In the genomic region with DNA sequence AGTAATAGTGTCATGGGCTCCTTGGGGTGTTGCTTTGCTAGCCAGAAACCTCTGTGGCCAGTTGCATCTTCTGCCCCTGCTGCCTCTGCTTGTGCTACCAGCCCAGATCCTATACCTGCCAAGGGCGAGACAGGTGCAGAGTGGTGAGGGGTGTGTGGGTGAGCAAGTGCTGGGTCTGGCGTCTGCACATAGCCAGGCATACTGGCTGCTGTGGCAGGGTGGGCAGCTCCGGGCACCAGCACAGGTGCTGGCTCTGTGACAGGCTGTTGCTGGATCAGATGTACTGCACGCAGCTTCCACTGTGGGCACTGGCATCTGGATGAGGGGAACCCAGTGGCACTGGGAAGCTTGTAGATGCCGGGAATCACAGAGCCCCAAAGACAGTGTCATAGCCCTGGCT, we compare ENCODE assay signal across 20 cellular contexts.
DNase-seq lines count a peak whose midpoint lies in the region; ATAC-seq, FAIRE-seq and TF ChIP-seq lines count a peak whose summit lies in the region.
"Had no signal": no experiment of that assay in that cellular context is flagged by ENCODE, and none has a peak within 500 bp of the region (broad histone marks: within the 10 kb centered on the region; RNA-seq: fewer than 3 reads in every experiment).

No MANE protein-coding gene starts in this region.

- H3K4me1 Mint-ChIP-seq in stimulated activated naive CD8-positive, alpha-beta T cell treated with anti-CD3 and anti-CD28 coated beads, Interleukin-15, amount 100 ng/mL, for 72 hours: no peaks in the 10 kb centered on the region
- H3K4me1 Mint-ChIP-seq: GM23338, IgD-negative memory B cell had no signal

- H3K4me1 ChIP-seq in spleen: no peaks in the 10 kb centered on the region
- H3K4me1 ChIP-seq: A549 had no signal

- no peak for TF ChIP-seq POLR2A in spleen (IDR thresholded peaks at IDR 0.05)

- no peak for ATAC-seq in Right ventricle myocardium inferior
- ATAC-seq in Right ventricle myocardium superior (ENCODE audit: poor library complexity): no peak
- ATAC-seq in stimulated activated naive CD8-positive, alpha-beta T cell treated with anti-CD3 and anti-CD28 coated beads, Interleukin-15, amount 100 ng/mL, for 72 hours: peak; percentile 23
- ATAC-seq: A549, GM23338, HepG2 had no signal

- DNase-seq in Right ventricle myocardium inferior (ENCODE audit: missing footprints) (peak; percentile 58), Right ventricle myocardium superior (no peak), spleen (peak; percentile 59), HTR-8/SVneo (ENCODE audit: insufficient read length, low spot score) (no peak), inferior parietal cortex (ENCODE audit: extremely low spot score) (no peak)
- DNase-seq in stimulated activated naive CD8-positive, alpha-beta T cell treated with anti-CD3 and anti-CD28 coated beads, Interleukin-15, amount 100 ng/mL, for 72 hours: no peak
- DNase-seq in activated CD8-positive, alpha-beta memory T cell treated with anti-CD3 and anti-CD28 coated beads, Interleukin-2, amount 50 U/mL, for 4 hours: no peak
- DNase-seq: AML-193; CD4-positive, alpha-beta T cell; DMS153; DMS79; GF-D8; HCEC 1CT had no signal

- 84 to 93% (median 87%) methylated on average over 3 to 5 of the region's 5 CpGs for WGBS in spleen, 5 donors

- TF ChIP-seq CTCF in spleen (IDR thresholded peaks at IDR 0.05 in 8 of 11, conservative IDR thresholded peaks at IDR 0.05 in 3 of 11): no peak

- intact Hi-C loops in Right ventricle myocardium inferior (cut with DNase I) (no loop called here), Right ventricle myocardium superior (cut with DNase I) (no loop called here), spleen (cut with DNase I; ENCODE audit: low total_unique reads) (no loop called here)

- no peaks in the 10 kb centered on the region for H3K27me3 ChIP-seq in spleen (replicated peaks in 1 of 7)

- H3K36me3 ChIP-seq in spleen: no peaks in the 10 kb centered on the region

- H3K9me3 Mint-ChIP-seq in stimulated activated naive CD8-positive, alpha-beta T cell treated with anti-CD3 and anti-CD28 coated beads, Interleukin-15, amount 100 ng/mL, for 72 hours: no peaks in the 10 kb centered on the region
- H3K9me3 Mint-ChIP-seq: CD4-positive, alpha-beta T cell; GM23338 had no signal

- no peak overlapping the region for H3K27ac Mint-ChIP-seq in stimulated activated naive CD8-positive, alpha-beta T cell treated with anti-CD3 and anti-CD28 coated beads, Interleukin-15, amount 100 ng/mL, for 72 hours
- H3K27ac Mint-ChIP-seq: CD4-positive, alpha-beta T cell; GM23338; IgD-negative memory B cell had no signal

- no peak for FAIRE-seq in HTR-8/SVneo (lab: Jason Lieb, UNC)
- FAIRE-seq: A549, H54, HepG2 had no signal

- no peak overlapping the region for H3K4me3 Mint-ChIP-seq in stimulated activated naive CD8-positive, alpha-beta T cell treated with anti-CD3 and anti-CD28 coated beads, Interleukin-15, amount 100 ng/mL, for 72 hours
- H3K4me3 Mint-ChIP-seq: CD4-positive, alpha-beta T cell; GM23338; IgD-negative memory B cell had no signal

- no peaks in the 10 kb centered on the region for H3K27me3 Mint-ChIP-seq in stimulated activated naive CD8-positive, alpha-beta T cell treated with anti-CD3 and anti-CD28 coated beads, Interleukin-15, amount 100 ng/mL, for 72 hours
- H3K27me3 Mint-ChIP-seq: CD4-positive, alpha-beta T cell; IgD-negative memory B cell had no signal

- H3K27ac ChIP-seq in spleen: no peak overlapping the region
- H3K27ac ChIP-seq: 22Rv1, A549, C4-2B had no signal

- peaks cover 0 to 4% (median 0%) of the 10 kb centered on the region in 8 donors for H3K9me3 ChIP-seq in spleen
- H3K9me3 ChIP-seq: A549 had no signal

- no peak overlapping the region for H3K4me3 ChIP-seq in spleen
- H3K4me3 ChIP-seq: A549, GM23338 had no signal

Comparison
In these comparisons a context has a peak if more than half of its experiments do, and no peak if none do; other contexts are left out.
1. DNase-seq: peak in Right ventricle myocardium inferior (single experiment) and spleen (single experiment); none in Right ventricle myocardium superior (single experiment), stimulated activated naive CD8-positive, alpha-beta T cell treated with anti-CD3 and anti-CD28 coated beads, Interleukin-15, amount 100 ng/mL, for 72 hours (0 of 2), activated CD8-positive, alpha-beta memory T cell treated with anti-CD3 and anti-CD28 coated beads, Interleukin-2, amount 50 U/mL, for 4 hours (single experiment), HTR-8/SVneo (single experiment) and inferior parietal cortex (single experiment).